ENCODE assay signal across 10 cellular contexts in genomic region chr7:44131173-44132009, GRCh38. TPM values are rescaled to one million over a fixed set of nuclear protein-coding genes. Genes with fewer than 3 reads are reported as not detected.
DNase-seq lines count a peak whose midpoint lies in the region; ATAC-seq and TF ChIP-seq lines count a peak whose summit lies in the region.
"Had no signal": no experiment of that assay in that cellular context is flagged by ENCODE, and none has a peak within 500 bp of the region (broad histone marks: within the 10 kb centered on the region; RNA-seq: fewer than 3 reads in every experiment).

No MANE protein-coding gene starts in this region.

- no peaks in the 10 kb centered on the region for H3K36me3 ChIP-seq in esophagus muscularis mucosa

- TF ChIP-seq CTCF in AG10803 (conservative IDR thresholded peaks at IDR 0.05; ENCODE audit: low read length) = peak; percentile 39
- no peak for TF ChIP-seq CTCF in esophagus muscularis mucosa (IDR thresholded peaks at IDR 0.05)

- peaks cover 0 to 5% (median 0%) of the 10 kb centered on the region in 4 donors for H3K9me3 ChIP-seq in esophagus muscularis mucosa

- peaks cover 0 to 21% (median 0%) of the 10 kb centered on the region in 4 donors for H3K4me1 ChIP-seq in esophagus muscularis mucosa

- H3K4me3 ChIP-seq in AG10803 (ENCODE audit: low read length) (no peak overlapping the region), esophagus muscularis mucosa (no peak overlapping the region)

- TF ChIP-seq EP300 in esophagus muscularis mucosa (IDR thresholded peaks at IDR 0.05) = no peak

- H3K27ac ChIP-seq in esophagus muscularis mucosa (replicated peaks in 1 of 4) = no peak overlapping the region

- no peak for DNase-seq in AG10803 (ENCODE audit: low read depth)
- peak; percentile 27 for DNase-seq in HK-2 (ENCODE audit: unreplicated experiment)
- DNase-seq in SK-N-DZ (ENCODE audit: low spot score) = peak; percentile 72
- peak; percentile 67 for DNase-seq in iPS-NIHi7 (ENCODE audit: extremely low spot score)
- DNase-seq in esophagus muscularis mucosa (ENCODE audit: extremely low spot score) = no peak
- DNase-seq in stimulated activated CD8-positive, alpha-beta memory T cell treated with anti-CD3 and anti-CD28 coated beads, Interleukin-4, amount 100 ng/mL, for 48 hours = no peak
- DNase-seq: activated naive CD4-positive, alpha-beta T cell; NCI-H345 had no signal

- ATAC-seq in HG02623 (IDR thresholded peaks at IDR 0.05; ENCODE audit: unreplicated experiment) = no peak
- ATAC-seq in GM19023 (IDR thresholded peaks at IDR 0.05; ENCODE audit: unreplicated experiment) = no peak

- intact Hi-C loops in esophagus muscularis mucosa (cut with DNase I) = loop anchor here (10.0 kb wide), 1 partner anchor 63 kb away; no protein-coding TSS in a partner anchor

- no peaks in the 10 kb centered on the region for H3K27me3 ChIP-seq in esophagus muscularis mucosa

- no peak for TF ChIP-seq POLR2A in esophagus muscularis mucosa (IDR thresholded peaks at IDR 0.05; ENCODE audit: low read depth)

- 77% methylated on average over 12 of the region's 12 CpGs for WGBS in esophagus muscularis mucosa

RNA-seq across cellular contexts. Expression of gene POLD2, which starts 8.0 kb away (rescaled TPM):
- 133 and 138 TPM in 2 replicates for polyA plus RNA-seq in SK-N-DZ (2014; cell fraction: cytosol; rRNA removed)
- polyA plus RNA-seq in SK-N-DZ (2014; cell fraction: nucleus; rRNA removed) = 191 and 245 TPM in 2 replicates
- total RNA-seq in esophagus muscularis mucosa = 10 to 100 TPM; 33.6 to 71.2 (median 55.9) TPM

RNA-seq across cellular contexts. Expression of gene MYL7, which starts 9.7 kb away (rescaled TPM):
- not detected in 2 replicates for polyA plus RNA-seq in SK-N-DZ (2014; cell fraction: cytosol; rRNA removed)
- polyA plus RNA-seq in SK-N-DZ (2014; cell fraction: nucleus; rRNA removed) = not detected in 2 replicates
- not detected for total RNA-seq in esophagus muscularis mucosa

RNA-seq across cellular contexts. Expression of gene AEBP1, which starts 27.2 kb away (rescaled TPM):
- polyA plus RNA-seq in SK-N-DZ (2014; cell fraction: cytosol; rRNA removed) = 7.9 and 10.0 TPM in 2 replicates
- polyA plus RNA-seq in SK-N-DZ (2014; cell fraction: nucleus; rRNA removed) = 55.9 and 111 TPM in 2 replicates
- total RNA-seq in esophagus muscularis mucosa = 100 to 1,000 TPM in 3 of 4 donors, 10 to 100 TPM in 1; 71.0 to 234 (median 156) TPM

RNA-seq across cellular contexts. Expression of gene POLM, which starts 49.1 kb away (rescaled TPM):
- polyA plus RNA-seq in SK-N-DZ (2014; cell fraction: cytosol; rRNA removed) = 12.0 and 14.9 TPM in 2 replicates
- 42.3 and 58.7 TPM in 2 replicates for polyA plus RNA-seq in SK-N-DZ (2014; cell fraction: nucleus; rRNA removed)
- total RNA-seq in esophagus muscularis mucosa = 10 to 100 TPM; 12.4 to 32.3 (median 26.5) TPM

RNA-seq across cellular contexts. Expression of gene GCK, which starts 57.8 kb away (rescaled TPM):
- polyA plus RNA-seq in SK-N-DZ (2014; cell fraction: cytosol; rRNA removed) = 5.3 and 5.7 TPM in 2 replicates
- 3.1 and 5.7 TPM in 2 replicates for polyA plus RNA-seq in SK-N-DZ (2014; cell fraction: nucleus; rRNA removed)
- total RNA-seq in esophagus muscularis mucosa = 1 to 10 TPM in 3 of 4 donors, under 1 TPM in 1; 0.75 to 2.8 (median 1.2) TPM

Comparison
In these comparisons a context has a peak if more than half of its experiments do, and no peak if none do; other contexts are left out.
1. DNase-seq: peak in HK-2 (single experiment), SK-N-DZ (single experiment) and iPS-NIHi7 (single experiment); none in AG10803 (single experiment), esophagus muscularis mucosa (single experiment) and stimulated activated CD8-positive, alpha-beta memory T cell treated with anti-CD3 and anti-CD28 coated beads, Interleukin-4, amount 100 ng/mL, for 48 hours (single experiment).